In the genomic region with DNA sequence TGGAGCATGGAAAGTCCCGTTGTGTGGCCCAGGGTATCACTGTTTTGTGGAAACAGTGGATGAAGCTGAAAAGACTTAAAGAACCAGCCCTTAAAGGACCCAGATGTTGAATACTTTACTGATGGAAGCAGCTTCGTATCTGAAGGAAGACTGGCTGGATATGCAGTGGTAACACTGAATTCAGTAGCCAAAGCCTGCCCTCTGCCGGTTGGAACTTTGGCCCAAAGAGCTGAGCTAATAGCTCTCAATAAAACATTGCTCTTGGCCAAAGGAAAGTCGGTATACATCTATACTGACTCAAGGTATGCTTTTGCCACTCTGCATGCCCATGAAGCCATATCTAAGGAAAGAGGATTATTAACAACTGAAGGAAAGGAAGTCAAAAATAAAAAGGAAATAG, we compare ENCODE assay signal across 8 cellular contexts.
A peak's percentile ranks its signal among the peaks of the same experiment; 100 is the strongest.
DNase-seq lines count a peak whose midpoint lies in the region; FAIRE-seq and TF ChIP-seq lines count a peak whose summit lies in the region.

No MANE protein-coding gene starts in this region.

- H4K20me1 ChIP-seq in H1 (replicated peaks in 1 of 2; ENCODE audit: control insufficient read depth in 1 of 2, insufficient read depth in 2 of 2, low read length in 2 of 2): no peaks in the 10 kb centered on the region

- WGBS in H1 (ENCODE audit: extremely low coverage in 1 of 2, insufficient coverage in 1 of 2, insufficient read length in 1 of 2, insufficient replicate concordance in 2 of 2, low coverage in 1 of 2, low lambda C conversion rate in 2 of 2, missing lambda C conversion rate in 1 of 2), 2 experiments: 60% methylated on average over 4 of the region's 4 CpGs; no CpG with 5 or more reads in 1 of the 2 experiments

- H3K4me1 ChIP-seq in SJCRH30 (no peaks in the 10 kb centered on the region), H1 (replicated peaks in 1 of 4; ENCODE audit: control insufficient read depth in 3 of 4, insufficient read depth in 4 of 4, low read length in 3 of 4) (no peaks in the 10 kb centered on the region)

- no peak for TF ChIP-seq POLR2A in H1 (IDR thresholded peaks at IDR 0.05; ENCODE audit: control extremely low read depth in 1 of 2, low read depth in 2 of 2, low read length in 2 of 2)

- no peak overlapping the region for H2BK15ac ChIP-seq in H1 (ENCODE audit: low read length)

- no peak overlapping the region for H2BK120ac ChIP-seq in H1 (replicated peaks; ENCODE audit: low read depth, low read length)

- POLR2A ChIA-PET in H1 (lab: Charles Lee; ENCODE audit: partially characterized antibody): no interaction called here

- no peak overlapping the region for H2AK5ac ChIP-seq in H1 (ENCODE audit: low read depth, low read length)

- DNase-seq in DMS 273 (lab: John Stamatoyannopoulos, UW; ENCODE audit: unreplicated experiment) (peak; percentile 18), DMS 273 treated with DMSO at 0.1 percent for 48 hours (lab: John Stamatoyannopoulos, UW) (no peak), HuH-7 (ENCODE audit: low spot score) (peak; percentile 6), SJCRH30 (peak; percentile 31 to 56), H1 (ENCODE audit: low read depth in 1 of 2, low spot score in 2 of 2) (peak; percentile 41 to 79), medulla oblongata (ENCODE audit: extremely low spot score) (peak; percentile 70), ureter (ENCODE audit: low spot score) (peak; percentile 52), NCI-H2196 treated with DMSO at 0.1 percent for 48 hours (lab: John Stamatoyannopoulos, UW; ENCODE audit: unreplicated experiment) (no peak)

- no peak overlapping the region for H3K14ac ChIP-seq in H1 (ENCODE audit: insufficient read length)

- H3K4me2 ChIP-seq in H1 (ENCODE audit: insufficient read depth in 1 of 2, low read depth in 2 of 2, low read length in 2 of 2): no peak overlapping the region

- no peak overlapping the region for H3K23ac ChIP-seq in H1 (ENCODE audit: insufficient read length)

- no peak for TF ChIP-seq EP300 in H1 (IDR thresholded peaks at IDR 0.05; ENCODE audit: borderline replicate concordance in 1 of 2, low read depth in 2 of 2, low read length in 2 of 2)

- no peak overlapping the region for H3K18ac ChIP-seq in H1 (ENCODE audit: extremely low read depth, low read length)

- H2BK5ac ChIP-seq in H1 (ENCODE audit: low read depth, low read length): no peak overlapping the region

- H3K4me3 ChIP-seq in SJCRH30 (no peak overlapping the region), H1 (ENCODE audit: extremely low read depth in 1 of 4, insufficient read depth in 2 of 4, low read depth in 3 of 4, low read length in 4 of 4) (no peak overlapping the region)

- CTCF ChIA-PET in H1 (lab: Charles Lee; ENCODE audit: partially characterized antibody): interaction anchor here (0.7 to 3.4 kb wide), 38 partner anchors 9 to 801 kb away, joined by 3 to 30 read pairs (median 4); no protein-coding TSS in a partner anchor

- no peak overlapping the region for H2BK12ac ChIP-seq in H1 (ENCODE audit: low read depth, low read length)

- H3K56ac ChIP-seq in H1 (replicated peaks; ENCODE audit: insufficient read length, low read depth, low read length): no peak overlapping the region

- no peaks in the 10 kb centered on the region for H3K79me1 ChIP-seq in H1 (ENCODE audit: low read depth, low read length)

- H3K36me3 ChIP-seq in SJCRH30 (no peaks in the 10 kb centered on the region), H1 (ENCODE audit: control insufficient read depth in 2 of 4, insufficient read depth in 4 of 4, low read length in 3 of 4) (no peaks in the 10 kb centered on the region)

- no peak overlapping the region for H3K9ac ChIP-seq in H1 (replicated peaks in 1 of 4; ENCODE audit: extremely low read depth in 1 of 4, low read depth in 3 of 4, low read length in 3 of 4)

- peak; percentile 70 for FAIRE-seq in H1 (lab: Jason Lieb, UNC)

- no peak overlapping the region for H3K4ac ChIP-seq in H1 (replicated peaks; ENCODE audit: insufficient read length, low read depth, low read length)

- H2AFZ ChIP-seq in H1 (ENCODE audit: low read length): no peak overlapping the region

- no peak overlapping the region for H4K8ac ChIP-seq in H1 (ENCODE audit: extremely low read depth, insufficient read depth, low read length)

- no peak overlapping the region for H2BK20ac ChIP-seq in H1 (ENCODE audit: low read length)

- H3K27ac ChIP-seq in SJCRH30: no peak overlapping the region
- H3K27ac ChIP-seq in H1 (ENCODE audit: low read depth, low read length): no peak overlapping the region

- TF ChIP-seq RAD21 in H1 (IDR thresholded peaks at IDR 0.05 in 1 of 2, conservative IDR thresholded peaks at IDR 0.05 in 1 of 2; ENCODE audit: low read depth in 2 of 2, low read length in 2 of 2): peak; percentile 86 to 91

- no peak overlapping the region for H4K91ac ChIP-seq in H1 (replicated peaks; ENCODE audit: insufficient read length, low read length)

- H3K9me3 ChIP-seq in SJCRH30 (replicated peaks): no peaks in the 10 kb centered on the region
- H3K9me3 ChIP-seq in H1 (ENCODE audit: insufficient read depth in 2 of 2, low read depth in 1 of 2, low read length in 1 of 2): peaks cover 13 to 15% of the 10 kb centered on the region in 2 experiments

- H3K27me3 ChIP-seq in SJCRH30 (no peaks in the 10 kb centered on the region), H1 (replicated peaks in 1 of 4; ENCODE audit: control insufficient read depth in 3 of 4, extremely low read depth in 1 of 4, insufficient read depth in 3 of 4, low read length in 3 of 4) (no peaks in the 10 kb centered on the region)

- no peaks in the 10 kb centered on the region for H3K23me2 ChIP-seq in H1 (ENCODE audit: low read depth, low read length)

- H3K79me2 ChIP-seq in H1 (ENCODE audit: control insufficient read depth in 1 of 2, insufficient read depth in 2 of 2, low read length in 2 of 2): no peaks in the 10 kb centered on the region

- no peak overlapping the region for H4K5ac ChIP-seq in H1 (ENCODE audit: insufficient read length, low read depth, low read length)

- peak; percentile 33 to 83 (median 66) for TF ChIP-seq CTCF in H1 (IDR thresholded peaks at IDR 0.05; ENCODE audit: control extremely low read depth in 1 of 3, insufficient read depth in 1 of 3, low read depth in 1 of 3, low read length in 3 of 3)

TF ChIP-seq in H1, 55 proteins besides CTCF, POLR2A, EP300 and RAD21:
- TF ChIP-seq CBX5 (IDR thresholded peaks at IDR 0.05; ENCODE audit: low read depth, low read length) (no peak), SP1 (IDR thresholded peaks at IDR 0.05; ENCODE audit: low read depth, low read length) (no peak), TEAD4 (IDR thresholded peaks at IDR 0.05; ENCODE audit: low read depth, low read length) (peak; percentile 36; the same call in 1 of the 2 replicates), SRF (IDR thresholded peaks at IDR 0.05; ENCODE audit: low read depth, low read length) (no peak), NANOG (IDR thresholded peaks at IDR 0.05; ENCODE audit: insufficient read depth, low read depth, low read length, poor library complexity, severe bottlenecking) (no peak), RNF2 (IDR thresholded peaks at IDR 0.05; ENCODE audit: borderline replicate concordance, low read depth, low read length, missing control alignments, poor library complexity, severe bottlenecking) (no peak), SIRT6 (IDR thresholded peaks at IDR 0.05; ENCODE audit: low read length) (no peak)

Comparison
In these comparisons a context has a peak if more than half of its experiments do, and no peak if none do; other contexts are left out.
1. DNase-seq: peak in DMS 273 (single experiment), HuH-7 (single experiment), SJCRH30 (2 of 2), H1 (2 of 2), medulla oblongata (single experiment) and ureter (single experiment); none in DMS 273 treated with DMSO at 0.1 percent for 48 hours (single experiment) and NCI-H2196 treated with DMSO at 0.1 percent for 48 hours (single experiment).